ENCODE assay signal across 11 cellular contexts in the genomic region with DNA sequence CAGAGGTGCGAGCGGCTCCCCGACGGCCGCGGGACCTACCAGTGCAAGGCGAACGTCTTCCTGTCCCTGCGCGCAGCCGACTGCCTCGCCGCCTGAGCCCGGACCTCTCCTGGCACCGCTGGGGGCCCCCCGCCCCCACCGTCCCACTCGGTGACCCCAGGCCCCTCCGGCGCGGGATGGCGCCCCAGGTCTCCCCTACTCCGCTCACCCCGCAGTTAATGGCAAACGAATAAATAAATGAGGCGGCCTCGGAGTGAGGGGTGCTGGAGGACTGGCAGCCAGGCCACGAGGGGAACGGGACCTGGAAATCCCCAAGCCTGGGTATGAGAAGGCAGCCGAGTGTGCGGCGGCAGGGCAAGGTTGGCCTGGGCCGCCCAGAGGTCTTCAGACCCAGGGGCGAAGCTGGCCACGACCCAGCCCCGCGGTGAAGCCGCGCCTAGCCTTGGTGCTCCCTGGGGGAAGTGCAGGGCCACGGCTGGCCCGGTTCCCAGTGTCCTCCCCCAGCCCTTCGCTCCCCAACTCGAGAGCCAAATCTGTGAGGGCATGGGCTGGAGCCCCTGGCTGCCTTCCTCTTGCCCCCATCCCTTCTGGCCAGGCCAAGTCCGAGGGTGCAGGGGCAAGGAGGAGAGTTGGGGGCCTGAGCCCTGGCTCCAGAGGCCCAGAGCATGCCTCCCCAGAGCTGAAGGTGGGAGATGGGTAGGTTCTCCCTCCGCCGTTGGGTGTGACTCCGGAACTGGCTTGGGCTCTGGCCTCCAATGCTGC. TPM values are rescaled to one million over a fixed set of nuclear protein-coding genes. Genes with fewer than 3 reads are reported as not detected.
DNase-seq lines count a peak whose midpoint lies in the region; ATAC-seq, FAIRE-seq and TF ChIP-seq lines count a peak whose summit lies in the region.
"Had no signal": no experiment of that assay in that cellular context is flagged by ENCODE, and none has a peak within 500 bp of the region (broad histone marks: within the 10 kb centered on the region; RNA-seq: fewer than 3 reads in every experiment).

No MANE protein-coding gene starts in this region.

- peak overlapping the region in 1 of 11 experiments; percentile 20; a peak in 1 of 22 replicates for H3K9ac ChIP-seq in BLaER1 treated with 17β-estradiol and CSF1 and Interleukin-3, amounts not matched to agents 10 nM and 100 nM
- peak overlapping the region; percentile 7; the same call in 1 of the 2 replicates for H3K9ac ChIP-seq in SU-DHL-6 (ENCODE audit: low read length)

- H3K27ac ChIP-seq in BLaER1 treated with 17β-estradiol and CSF1 and Interleukin-3, amounts not matched to agents 10 nM and 100 nM = no peak overlapping the region
- H3K27ac ChIP-seq in SU-DHL-6 (ENCODE audit: low read depth, low read length) (no peak overlapping the region), pancreas (no peak overlapping the region)
- H3K27ac ChIP-seq: SJSA1 had no signal

- no peak for FAIRE-seq in pancreas (lab: Jason Lieb, UNC)

- H3K79me2 ChIP-seq in SU-DHL-6 (ENCODE audit: insufficient read depth, low read length) = no peaks in the 10 kb centered on the region

- H3K9me2 ChIP-seq in SU-DHL-6 (replicated peaks; ENCODE audit: insufficient read depth, low read length) = no peaks in the 10 kb centered on the region

- ATAC-seq in left cardiac atrium (peak; percentile 3 to 13), pancreas (peak; percentile 3 to 37 (median 18)), GM19455 (IDR thresholded peaks at IDR 0.05; ENCODE audit: unreplicated experiment) (no peak)

- peak overlapping the region in 2 of 10 experiments; percentile 16 to 34; a peak in 2 of 20 replicates for H3K4me3 ChIP-seq in BLaER1 treated with 17β-estradiol and CSF1 and Interleukin-3, amounts not matched to agents 10 nM and 100 nM
- H3K4me3 ChIP-seq in SU-DHL-6 (ENCODE audit: insufficient read depth, low read length, poor library complexity, severe bottlenecking) = peak overlapping the region; percentile 4
- H3K4me3 ChIP-seq in pancreas = peak overlapping the region in 2 of 4 donors; percentile 19 to 37
- H3K4me3 ChIP-seq in lower leg skin (ENCODE audit: low read depth, poor library complexity, severe bottlenecking) = no peak overlapping the region

- H3F3A ChIP-seq in SU-DHL-6 (ENCODE audit: insufficient read depth) = no peaks in the 10 kb centered on the region

- DNase-seq in left cardiac atrium (no peak), pancreas (peak in 2 of 6 donors; percentile 51 to 82), lower leg skin (ENCODE audit: low spot score in 2 of 2) (no peak), GM19238 (ENCODE audit: insufficient read length, low spot score) (no peak), NCI-H2171 (lab: John Stamatoyannopoulos, UW) (no peak)
- DNase-seq: central memory CD4-positive, alpha-beta T cell; NCI-H1694 treated with DMSO at 0.1 percent for 48 hours had no signal

- H2AFZ ChIP-seq in SU-DHL-6 (ENCODE audit: low read depth, low read length, severe bottlenecking) = no peak overlapping the region

- H3K36me3 ChIP-seq in BLaER1 treated with 17β-estradiol and CSF1 and Interleukin-3, amounts not matched to agents 10 nM and 100 nM = peaks cover 58 to 88% (median 71%) of the 10 kb centered on the region in 11 experiments
- H3K36me3 ChIP-seq in SU-DHL-6 (ENCODE audit: low read length) (no peaks in the 10 kb centered on the region), pancreas (peaks cover 0 to 11% (median 2%) of the 10 kb centered on the region in 3 donors)

- TF ChIP-seq CTCF in SU-DHL-6 (IDR thresholded peaks at IDR 0.05; ENCODE audit: insufficient read depth, low read length, poor library complexity, severe bottlenecking) = no peak
- TF ChIP-seq CTCF in pancreas (IDR thresholded peaks at IDR 0.05) = no peak
- TF ChIP-seq CTCF in lower leg skin (IDR thresholded peaks at IDR 0.05) = no peak

- intact Hi-C loops in left cardiac atrium (cut with DNase I) (no loop called here), pancreas (cut with DNase I) (no loop called here), lower leg skin (cut with DNase I; ENCODE audit: low total_unique reads) (no loop called here)

- H3K4me1 ChIP-seq in BLaER1 treated with 17β-estradiol and CSF1 and Interleukin-3, amounts not matched to agents 10 nM and 100 nM = peaks cover 19 to 47% (median 30%) of the 10 kb centered on the region in 10 experiments; a peak in 19 of 20 replicates
- H3K4me1 ChIP-seq in pancreas = peaks cover 0 to 6% (median 3%) of the 10 kb centered on the region in 3 donors

- no peaks in the 10 kb centered on the region for H3K9me3 ChIP-seq in BLaER1 treated with 17β-estradiol and CSF1 and Interleukin-3, amounts not matched to agents 10 nM and 100 nM (replicated peaks in 1 of 11)
- H3K9me3 ChIP-seq in SU-DHL-6 (ENCODE audit: insufficient read depth, low read length) (no peaks in the 10 kb centered on the region), pancreas (no peaks in the 10 kb centered on the region)
- H3K9me3 ChIP-seq: SJSA1 had no signal

- H4K20me1 ChIP-seq in BLaER1 treated with 17β-estradiol and CSF1 and Interleukin-3, amounts not matched to agents 10 nM and 100 nM = peaks cover 23 to 100% (median 89%) of the 10 kb centered on the region in 11 experiments; a peak in 21 of 22 replicates
- H4K20me1 ChIP-seq in SU-DHL-6 (ENCODE audit: low read depth, low read length) = no peaks in the 10 kb centered on the region

- WGBS in pancreas, 2 donors = 23 to 30% methylated on average over 39 to 47 of the region's 47 CpGs
- WGBS in lower leg skin, 2 donors = 41 to 61% methylated on average over 25 to 43 of the region's 47 CpGs

- peaks cover 40 to 52% (median 47%) of the 10 kb centered on the region in 11 experiments for H3K27me3 ChIP-seq in BLaER1 treated with 17β-estradiol and CSF1 and Interleukin-3, amounts not matched to agents 10 nM and 100 nM
- H3K27me3 ChIP-seq in SU-DHL-6 (ENCODE audit: low read length) (no peaks in the 10 kb centered on the region), pancreas (no peaks in the 10 kb centered on the region)
- H3K27me3 ChIP-seq: SJSA1 had no signal

- no peak for TF ChIP-seq POLR2A in lower leg skin (IDR thresholded peaks at IDR 0.05)

- H3K4me2 ChIP-seq in BLaER1 treated with 17β-estradiol and CSF1 and Interleukin-3, amounts not matched to agents 10 nM and 100 nM = peak overlapping the region in 8 of 11 experiments; percentile 4 to 67 (median 58); a peak in 13 of 22 replicates
- peak overlapping the region; percentile 41 for H3K4me2 ChIP-seq in SU-DHL-6 (ENCODE audit: low read depth, low read length, poor library complexity, severe bottlenecking)

RNA-seq across cellular contexts. Expression of a gene that starts 0.8 kb away (rescaled TPM):
- under 1 TPM; 0.21 to 0.24 TPM for total RNA-seq in left cardiac atrium
- total RNA-seq in pancreas = under 1 TPM in 4 of 6 donors, not detected in 2; 0.19 to 0.62 (median 0.34) TPM
- polyA plus RNA-seq in pancreas = under 1 TPM; 0.34 to 0.45 TPM
- total RNA-seq in lower leg skin = 1 to 10 TPM in 2 of 4 donors, under 1 TPM in 1, not detected in 1; 0.71 to 3.3 (median 2.0) TPM

RNA-seq across cellular contexts. Expression of a gene that starts 8.4 kb away (rescaled TPM):
- total RNA-seq in left cardiac atrium = 10 to 100 TPM; 21.8 to 22.2 TPM
- total RNA-seq in pancreas = 10 to 100 TPM in 5 of 6 donors, 1 to 10 TPM in 1; 9.0 to 20.7 (median 15.0) TPM
- 10 to 100 TPM; 22.3 to 35.3 TPM for polyA plus RNA-seq in pancreas
- 10 to 100 TPM; 16.2 to 37.0 (median 25.3) TPM for total RNA-seq in lower leg skin

RNA-seq across cellular contexts. Expression of a gene that starts 11.3 kb away (rescaled TPM):
- total RNA-seq in left cardiac atrium (100 to 1,000 TPM; 133 to 155 TPM), pancreas (10 to 100 TPM; 33.3 to 45.5 (median 42.5) TPM), lower leg skin (100 to 1,000 TPM in 2 of 4 donors, 10 to 100 TPM in 2; 92.3 to 152 (median 107) TPM)
- 100 to 1,000 TPM in 1 of 2 donors, 10 to 100 TPM in 1; 95.1 to 112 TPM for polyA plus RNA-seq in pancreas

RNA-seq across cellular contexts. Expression of a gene that starts 11.4 kb away (rescaled TPM):
- total RNA-seq in left cardiac atrium = 10 to 100 TPM; 33.7 to 45.2 TPM
- 10 to 100 TPM; 14.4 to 27.8 (median 23.4) TPM for total RNA-seq in pancreas
- 10 to 100 TPM; 10.3 to 22.6 TPM for polyA plus RNA-seq in pancreas
- total RNA-seq in lower leg skin = 100 to 1,000 TPM in 1 of 4 donors, 10 to 100 TPM in 3; 69.4 to 116 (median 79.7) TPM

RNA-seq across cellular contexts. Expression of a gene that starts 15.1 kb away (rescaled TPM):
- total RNA-seq in left cardiac atrium (1 to 10 TPM; 8.9 to 9.2 TPM), pancreas (10 to 100 TPM in 5 of 6 donors, 1 to 10 TPM in 1; 9.6 to 18.1 (median 12.0) TPM), lower leg skin (10 to 100 TPM; 32.0 to 44.6 (median 38.0) TPM)
- polyA plus RNA-seq in pancreas = 10 to 100 TPM; 33.8 to 40.2 TPM
